17 cellular contexts compared by ENCODE assay signal in the genomic region with DNA sequence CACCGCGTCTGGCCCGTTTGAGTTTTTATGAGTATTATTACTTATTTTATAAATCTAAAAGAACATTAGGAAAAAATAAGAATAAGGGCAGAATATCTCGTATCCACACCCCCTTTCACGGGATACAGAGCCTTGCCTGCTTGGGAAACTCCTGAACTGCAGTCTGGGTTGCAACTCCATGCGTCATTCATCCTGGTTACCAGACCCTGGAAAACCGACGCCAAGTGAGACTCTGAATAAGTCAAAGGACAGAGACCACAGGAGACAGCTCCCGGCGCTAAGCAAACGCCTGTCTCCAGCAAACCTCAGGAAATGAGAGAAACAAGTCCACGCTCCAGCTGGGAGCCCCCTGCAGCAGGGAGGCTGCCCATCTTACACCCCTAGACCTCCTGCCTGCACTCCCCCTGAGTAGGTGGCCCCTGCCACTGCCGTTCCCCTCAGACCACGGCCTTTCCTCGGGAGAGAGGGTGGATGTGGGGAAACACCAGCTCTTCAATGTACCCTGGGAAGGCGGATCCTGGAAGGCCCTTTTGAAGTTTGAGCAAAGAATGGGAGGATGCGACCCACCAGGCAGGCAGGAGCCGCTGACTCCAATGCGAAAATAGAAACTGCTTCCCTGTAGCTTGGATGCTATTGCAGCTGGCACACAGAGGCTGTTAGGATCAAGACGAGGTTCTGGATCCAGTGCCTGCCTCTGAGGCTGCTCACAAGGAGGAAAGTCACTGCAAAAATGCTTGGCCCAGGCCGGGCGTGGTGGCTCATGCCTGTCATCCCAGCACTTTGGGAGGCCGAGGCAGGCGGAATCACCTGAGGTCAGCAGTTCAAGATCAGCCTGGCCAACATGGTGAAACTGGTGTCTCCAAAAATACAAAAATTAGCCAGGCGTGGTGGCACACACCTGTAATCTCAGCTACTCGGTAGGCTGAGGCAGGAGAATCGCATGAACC. TPM values are rescaled to one million over a fixed set of nuclear protein-coding genes. Genes with fewer than 3 reads are reported as not detected.
DNase-seq lines count a peak whose midpoint lies in the region; ATAC-seq and TF ChIP-seq lines count a peak whose summit lies in the region.
"Had no signal": no experiment of that assay in that cellular context is flagged by ENCODE, and none has a peak within 500 bp of the region (broad histone marks: within the 10 kb centered on the region; RNA-seq: fewer than 3 reads in every experiment).

No MANE protein-coding gene starts in this region.

- H3K27me3 ChIP-seq in left ventricle myocardium inferior (ENCODE audit: low read depth) (no peaks in the 10 kb centered on the region), right atrium auricular region (no peaks in the 10 kb centered on the region)
- H3K27me3 ChIP-seq: cardiac muscle cell had no signal

- ATAC-seq in GM18909 (IDR thresholded peaks at IDR 0.05; ENCODE audit: poor library complexity, unreplicated experiment) (no peak), HG03354 (IDR thresholded peaks at IDR 0.05; ENCODE audit: poor library complexity, severe bottlenecking, unreplicated experiment) (no peak)
- ATAC-seq: activated CD8-positive, alpha-beta memory T cell treated with anti-CD3 and anti-CD28 coated beads, Interleukin-2, amount 10 ng/mL, durations not matched to agents 7 days and 5 days had no signal

- H3K4me3 Mint-ChIP-seq in chondrocyte (ENCODE audit: unreplicated experiment): no peak overlapping the region
- H3K4me3 Mint-ChIP-seq: activated CD8-positive, alpha-beta memory T cell treated with anti-CD3 and anti-CD28 coated beads, Interleukin-2, amount 10 ng/mL, durations not matched to agents 7 days and 5 days; CD8-positive, alpha-beta memory T cell had no signal

- H3K27ac Mint-ChIP-seq in chondrocyte (ENCODE audit: unreplicated experiment): peak overlapping the region; percentile 10
- H3K27ac Mint-ChIP-seq: activated CD8-positive, alpha-beta memory T cell treated with anti-CD3 and anti-CD28 coated beads, Interleukin-2, amount 10 ng/mL, durations not matched to agents 7 days and 5 days had no signal

- TF ChIP-seq CTCF in left ventricle myocardium inferior (IDR thresholded peaks at IDR 0.05; ENCODE audit: borderline replicate concordance) (no peak), right atrium auricular region (IDR thresholded peaks at IDR 0.05) (no peak), chondrocyte (IDR thresholded peaks at IDR 0.05) (no peak)

- no peak overlapping the region for H3K4me3 ChIP-seq in left ventricle myocardium inferior
- no peak overlapping the region for H3K4me3 ChIP-seq in right atrium auricular region
- H3K4me3 ChIP-seq: cardiac muscle cell had no signal

- no peaks in the 10 kb centered on the region for H3K36me3 ChIP-seq in left ventricle myocardium inferior
- no peaks in the 10 kb centered on the region for H3K36me3 ChIP-seq in right atrium auricular region
- H3K36me3 ChIP-seq: cardiac muscle cell had no signal

- intact Hi-C loops in left ventricle myocardium inferior (cut with micrococcal nuclease): no loop called here

- H3K4me1 ChIP-seq in left ventricle myocardium inferior: peaks cover 49% of the 10 kb centered on the region
- peaks cover 0 to 35% of the 10 kb centered on the region in 2 donors for H3K4me1 ChIP-seq in right atrium auricular region

- DNase-seq in left ventricle myocardium inferior (no peak), right atrium auricular region (ENCODE audit: low spot score) (no peak), chondrocyte (ENCODE audit: low spot score) (no peak), left kidney (ENCODE audit: low read depth, low spot score) (peak; percentile 64), DMS53 (lab: John Stamatoyannopoulos, UW) (no peak)
- DNase-seq in stimulated activated CD8-positive, alpha-beta memory T cell treated with anti-CD3 and anti-CD28 coated beads, Interleukin-4, amount 100 ng/mL, for 48 hours: no peak
- DNase-seq: activated CD4-positive, CD25-positive, alpha-beta regulatory T cell; activated CD8-positive, alpha-beta memory T cell treated with anti-CD3 and anti-CD28 coated beads, Interleukin-2, amount 10 ng/mL, durations not matched to agents 7 days and 5 days; activated gamma-delta T cell treated with Interleukin-2 at 50 U/mL for 16 hours; CD8-positive, alpha-beta memory T cell; glutamatergic neuron; NCI-H2029 treated with DMSO at 0.1 percent for 48 hours; NCI-H524 treated with DMSO at 0.1 percent for 48 hours; stimulated activated CD4-positive, alpha-beta T cell treated with anti-CD3 and anti-CD28 coated beads, Interleukin-12 subunit alpha, Interleukin-12 subunit beta, amount 100 ng/mL, for 4 hours had no signal

- peaks cover 6% of the 10 kb centered on the region for H3K36me3 Mint-ChIP-seq in chondrocyte (ENCODE audit: low read depth)
- H3K36me3 Mint-ChIP-seq: CD8-positive, alpha-beta memory T cell had no signal

- H3K9me3 Mint-ChIP-seq in chondrocyte (ENCODE audit: low read depth): no peaks in the 10 kb centered on the region
- H3K9me3 Mint-ChIP-seq: CD8-positive, alpha-beta memory T cell had no signal

- H3K27ac ChIP-seq in left ventricle myocardium inferior (replicated peaks) (peak overlapping the region; percentile 38), right atrium auricular region (no peak overlapping the region)
- H3K27ac ChIP-seq: cardiac muscle cell had no signal

- H3K9me3 ChIP-seq in left ventricle myocardium inferior (replicated peaks) (no peaks in the 10 kb centered on the region), right atrium auricular region (no peaks in the 10 kb centered on the region)

- H3K27me3 Mint-ChIP-seq in chondrocyte (ENCODE audit: low read depth): no peaks in the 10 kb centered on the region
- H3K27me3 Mint-ChIP-seq: activated CD8-positive, alpha-beta memory T cell treated with anti-CD3 and anti-CD28 coated beads, Interleukin-2, amount 10 ng/mL, durations not matched to agents 7 days and 5 days had no signal

- peaks cover 40% of the 10 kb centered on the region for H3K4me1 Mint-ChIP-seq in chondrocyte (ENCODE audit: low read depth)
- H3K4me1 Mint-ChIP-seq: CD8-positive, alpha-beta memory T cell had no signal

RNA-seq across cellular contexts. Expression of a gene that starts 37.7 kb away (rescaled TPM):
- total RNA-seq in left ventricle myocardium inferior (48.4 TPM), right atrium auricular region (10 to 100 TPM; 10.3 to 13.0 TPM), chondrocyte (1.9 to 8.2 TPM (median 6.9 TPM) in 3 replicates)
